Comparison of ENCODE assay signal across 20 cellular contexts in genomic region chr1:164784960-164785359, GRCh38.
DNase-seq lines count a peak whose midpoint lies in the region; ATAC-seq and TF ChIP-seq lines count a peak whose summit lies in the region.
"Had no signal": no experiment of that assay in that cellular context is flagged by ENCODE, and none has a peak within 500 bp of the region (broad histone marks: within the 10 kb centered on the region; RNA-seq: fewer than 3 reads in every experiment).

No MANE protein-coding gene starts in this region.

- TF ChIP-seq EP300 in transverse colon (IDR thresholded peaks at IDR 0.05; ENCODE audit: low read depth), result no peak

- TF ChIP-seq CTCF in heart left ventricle (IDR thresholded peaks at IDR 0.05) (no peak), prostate gland (IDR thresholded peaks at IDR 0.05) (no peak), transverse colon (IDR thresholded peaks at IDR 0.05) (no peak)

- 91 to 96% (median 92%) methylated on average over 6 of the region's 6 CpGs for WGBS in heart left ventricle, 4 donors
- 79 to 82% methylated on average over 6 of the region's 6 CpGs for WGBS in esophagus, 2 donors
- WGBS in prostate gland, result 90% methylated on average over 6 of the region's 6 CpGs
- 86 to 100% methylated on average over 1 to 6 of the region's 6 CpGs for WGBS in transverse colon (ENCODE audit: low coverage in 1 of 2), 2 donors

- intact Hi-C loops in heart left ventricle (cut with DNase I), result loop anchor here (5.0 to 10.0 kb wide), 22 partner anchors 68 to 1250 kb away; partner anchors contain the start of gene PBX1 (in 3 of the 10)
- intact Hi-C loops in left ventricle myocardium superior (cut with micrococcal nuclease), result loop anchor here (10.0 kb wide), 3 partner anchors 80 to 220 kb away; no protein-coding TSS in a partner anchor
- intact Hi-C loops in prostate gland (cut with DNase I), result loop anchor here (5.0 to 10.0 kb wide), 3 partner anchors 168 to 290 kb away; no protein-coding TSS in a partner anchor
- intact Hi-C loops in transverse colon (cut with DNase I; ENCODE audit: low total_unique reads), result loop anchor here (5.0 to 10.0 kb wide), 2 partner anchors 80 to 228 kb away; partner anchors contain the start of gene PBX1

- no peaks in the 10 kb centered on the region for H3K36me3 ChIP-seq in heart left ventricle
- H3K36me3 ChIP-seq in esophagus (ENCODE audit: control insufficient read depth in 2 of 2, insufficient read depth in 2 of 2, low read length in 1 of 2), result no peaks in the 10 kb centered on the region
- H3K36me3 ChIP-seq in prostate gland, result no peaks in the 10 kb centered on the region
- H3K36me3 ChIP-seq in transverse colon, result no peaks in the 10 kb centered on the region
- H3K36me3 ChIP-seq: colonic mucosa had no signal

- in situ Hi-C loops in transverse colon (cut with MboI; ENCODE audit: low pct_ligation_motif_present in 1 of 4, low pct_unique_long_range_greater_than_20kb in 1 of 4, low sequenced_read_pairs in 3 of 4), result loop anchor here in 3 of 4 donors (10.0 to 25.0 kb wide), 6 partner anchors 148 to 1248 kb away; partner anchors contain the start of gene PBX1 (in 1 of the 3)

- no peak for TF ChIP-seq POLR2A in heart left ventricle (IDR thresholded peaks at IDR 0.05)
- no peak for TF ChIP-seq POLR2A in prostate gland (IDR thresholded peaks at IDR 0.05)
- TF ChIP-seq POLR2A in transverse colon (IDR thresholded peaks at IDR 0.05), result no peak

- no peak for ATAC-seq in heart left ventricle
- ATAC-seq in left ventricle myocardium superior, result no peak
- no peak for ATAC-seq in HG03520 (IDR thresholded peaks at IDR 0.05; ENCODE audit: unreplicated experiment)
- ATAC-seq: activated CD8-positive, alpha-beta T cell treated with anti-CD3 and anti-CD28 coated beads, Interleukin-2, amount 10 ng/mL, durations not matched to agents 7 days and 5 days had no signal

- H3K4me1 ChIP-seq in heart left ventricle (peaks cover 0 to 82% (median 48%) of the 10 kb centered on the region in 12 donors), esophagus (ENCODE audit: control insufficient read depth in 2 of 2, insufficient read depth in 2 of 2, low read length in 1 of 2) (peaks cover 8 to 25% of the 10 kb centered on the region in 2 donors), prostate gland (replicated peaks) (peaks cover 13% of the 10 kb centered on the region), transverse colon (peaks cover 15 to 48% (median 37%) of the 10 kb centered on the region in 4 donors)

- H3K27me3 ChIP-seq in heart left ventricle (no peaks in the 10 kb centered on the region), esophagus (ENCODE audit: control insufficient read depth in 1 of 2, insufficient read depth in 2 of 2, low read length in 2 of 2) (no peaks in the 10 kb centered on the region), prostate gland (replicated peaks; ENCODE audit: insufficient read depth) (no peaks in the 10 kb centered on the region), transverse colon (no peaks in the 10 kb centered on the region)
- H3K27me3 ChIP-seq: colonic mucosa had no signal

- no peak overlapping the region for H3K4me3 ChIP-seq in heart left ventricle
- H3K4me3 ChIP-seq in esophagus (ENCODE audit: low read depth in 1 of 2, low read length in 2 of 2), result no peak overlapping the region
- H3K4me3 ChIP-seq in prostate gland, result no peak overlapping the region
- no peak overlapping the region for H3K4me3 ChIP-seq in transverse colon
- H3K4me3 ChIP-seq: colonic mucosa had no signal

- H3K27ac ChIP-seq in heart left ventricle (peak overlapping the region in 8 of 12 donors; percentile 4 to 80 (median 65)), esophagus (ENCODE audit: low read depth in 2 of 2, low read length in 1 of 2) (peak overlapping the region; percentile 27 to 80), prostate gland (peak overlapping the region; percentile 48 to 51), transverse colon (peak overlapping the region in 3 of 4 donors; percentile 17 to 72 (median 62))

- DNase-seq in heart left ventricle, result no peak
- no peak for DNase-seq in left ventricle myocardium superior
- DNase-seq in prostate gland (ENCODE audit: low spot score), result no peak
- no peak for DNase-seq in transverse colon
- DNase-seq in NCI-H82 treated with DMSO at 0.1 percent for 48 hours (lab: John Stamatoyannopoulos, UW; ENCODE audit: unreplicated experiment), result no peak
- DNase-seq in NK-92 treated with Interleukin-12 subunit alpha and Interleukin-12 subunit beta, amount 100 ng/mL, for 24 hours (lab: John Stamatoyannopoulos, UW), result no peak
- DNase-seq: activated CD4-positive, alpha-beta T cell treated with anti-CD3 and anti-CD28 coated beads for 1 hour; activated CD8-positive, alpha-beta T cell treated with anti-CD3 and anti-CD28 coated beads, Interleukin-2, amount 10 ng/mL, durations not matched to agents 7 days and 5 days; activated gamma-delta T cell; CD8-positive, alpha-beta memory T cell; colonic mucosa; DMS53; KBM-7; MM.1S; NCI-H1436; NCI-H510A; stimulated activated naive CD4-positive, alpha-beta T cell treated with Interleukin-2 at 50 U/mL for 16 hours; T-helper 1 cell had no signal

- H3K9me3 ChIP-seq in heart left ventricle (no peaks in the 10 kb centered on the region), esophagus (ENCODE audit: control insufficient read depth in 2 of 2, insufficient read depth in 1 of 2, low read depth in 1 of 2, low read length in 1 of 2) (no peaks in the 10 kb centered on the region), prostate gland (no peaks in the 10 kb centered on the region), transverse colon (no peaks in the 10 kb centered on the region)
- H3K9me3 ChIP-seq: colonic mucosa had no signal
